ENCODE assay signal across 9 cellular contexts in the genomic region with DNA sequence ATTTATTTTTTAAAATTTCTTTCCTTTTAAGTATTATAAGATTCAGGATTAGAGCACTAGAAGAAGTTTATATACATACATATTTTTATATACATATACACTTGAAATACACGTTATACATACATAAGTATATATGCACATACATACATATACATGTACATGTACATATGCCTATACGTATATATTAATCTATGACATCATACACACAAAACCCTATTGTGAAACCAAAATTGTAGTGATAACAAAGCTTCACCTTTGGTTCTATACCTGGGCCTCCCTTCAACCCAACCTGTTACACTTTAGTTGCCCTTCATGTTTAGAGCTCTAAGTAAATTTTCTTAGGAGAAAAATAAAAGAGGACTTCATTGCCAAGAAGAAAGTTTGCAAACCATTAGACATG. TPM values are rescaled to one million over a fixed set of nuclear protein-coding genes. Genes with fewer than 3 reads are reported as not detected.
"Had no signal": no experiment of that assay in that cellular context is flagged by ENCODE, and none has a peak within 500 bp of the region (broad histone marks: within the 10 kb centered on the region; RNA-seq: fewer than 3 reads in every experiment).

No MANE protein-coding gene starts in this region.

- H3K36me3 ChIP-seq: HAP-1 had no signal

- H3K4me3 ChIP-seq: GM23248, HAP-1 had no signal

- H3K9ac ChIP-seq: GM23248 had no signal

- H3K4me1 ChIP-seq: HAP-1 had no signal

- ATAC-seq: HCT116 had no signal

- DNase-seq: GOT3, H7, HFFc6 had no signal

- H2AFZ ChIP-seq: GM23248 had no signal

- H3K27ac ChIP-seq: GM23248 had no signal

- H3K9me3 ChIP-seq: HAP-1 had no signal

RNA-seq across cellular contexts. Expression of gene AADACL2, which starts 17.0 kb away (rescaled TPM):
- total RNA-seq: GM23248, H4, H7, HFFc6, HT1080, IMR-90 had no signal
- polyA plus RNA-seq: GM23248, IMR-90 had no signal
